11 cellular contexts compared by ENCODE assay signal in the genomic region with DNA sequence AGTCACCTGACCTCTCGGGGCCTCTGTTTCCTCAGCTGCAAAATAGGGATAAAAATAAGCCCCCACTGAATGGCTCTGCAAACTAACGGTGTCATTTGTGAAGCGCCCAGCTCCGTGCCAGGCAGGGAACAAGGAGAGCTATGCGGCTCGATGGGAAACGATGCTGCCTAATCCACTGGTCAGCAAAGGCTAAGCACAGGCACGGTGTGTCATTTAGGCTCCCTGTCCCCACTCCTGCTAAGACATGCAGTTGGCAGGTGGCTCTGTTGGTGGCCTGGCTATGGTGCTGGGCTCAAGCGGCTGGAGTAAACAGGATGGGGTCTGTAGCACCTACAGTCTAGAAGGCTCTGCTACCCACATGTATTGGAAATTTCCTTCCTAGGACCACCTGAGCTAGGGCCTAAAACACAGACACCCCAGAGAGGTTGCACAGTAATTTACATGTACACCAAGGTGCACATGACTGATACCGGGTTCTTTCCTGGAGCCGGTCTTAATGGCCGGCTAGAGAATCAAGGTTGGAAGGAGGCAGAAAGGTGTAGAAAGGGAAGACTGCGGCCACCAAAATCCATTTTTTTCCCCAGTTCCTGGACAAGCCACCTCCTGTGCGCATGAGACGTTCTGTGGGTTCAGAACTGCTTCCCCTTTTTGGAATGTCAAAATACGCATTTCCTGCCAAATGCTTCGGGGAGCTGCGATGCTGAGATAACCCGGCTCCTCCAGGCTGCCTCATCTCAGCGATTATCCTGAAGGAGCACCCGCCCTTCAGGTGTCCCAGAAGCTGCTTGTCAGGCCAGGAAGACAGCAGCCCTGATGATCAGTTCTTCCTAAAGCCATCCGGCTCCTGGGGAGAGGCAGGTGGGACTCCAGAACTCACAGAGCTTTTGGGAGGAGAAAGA. TPM values are rescaled to one million over a fixed set of nuclear protein-coding genes. Genes with fewer than 3 reads are reported as not detected.
DNase-seq lines count a peak whose midpoint lies in the region; ATAC-seq, FAIRE-seq and TF ChIP-seq lines count a peak whose summit lies in the region.
"Had no signal": no experiment of that assay in that cellular context is flagged by ENCODE, and none has a peak within 500 bp of the region (broad histone marks: within the 10 kb centered on the region; RNA-seq: fewer than 3 reads in every experiment).

No MANE protein-coding gene starts in this region.

- no peaks in the 10 kb centered on the region; the same call in 1 of the 2 replicates for H3K36me3 ChIP-seq in BLaER1

- peak; percentile 40 for FAIRE-seq in HTR-8/SVneo (lab: Jason Lieb, UNC)

- H3K36me3 Mint-ChIP-seq in brain = no peaks in the 10 kb centered on the region
- H3K36me3 Mint-ChIP-seq in nephron (ENCODE audit: low read depth) = no peaks in the 10 kb centered on the region

- TF ChIP-seq CTCF in brain (conservative IDR thresholded peaks at IDR 0.05) (no peak), nephron (IDR thresholded peaks at IDR 0.05; ENCODE audit: unreplicated experiment in 3 of 3) (no peak)

- H3K4me1 Mint-ChIP-seq in brain (peaks cover 60% of the 10 kb centered on the region), nephron (peaks cover 49% of the 10 kb centered on the region)

- H3K9me3 Mint-ChIP-seq in brain = peaks cover 0 to 4% (median 0%) of the 10 kb centered on the region in 5 experiments
- H3K9me3 Mint-ChIP-seq in nephron = no peaks in the 10 kb centered on the region

- H3K4me1 ChIP-seq in BLaER1 = peaks cover 97% of the 10 kb centered on the region

- H3K27me3 ChIP-seq in BLaER1 = no peaks in the 10 kb centered on the region

- H3K9me3 ChIP-seq in BLaER1 = no peaks in the 10 kb centered on the region

- peak overlapping the region; percentile 70 for H3K4me3 ChIP-seq in BLaER1

- peak overlapping the region; percentile 88 for H3K9ac ChIP-seq in BLaER1

- peak overlapping the region; percentile 95 for H3K27ac ChIP-seq in BLaER1

- peak overlapping the region; percentile 94 for H3K4me2 ChIP-seq in BLaER1

- DNase-seq in HTR-8/SVneo (ENCODE audit: insufficient read length, low spot score) (no peak), A172 (ENCODE audit: low spot score) (no peak), NCI-H748 (lab: John Stamatoyannopoulos, UW; ENCODE audit: unreplicated experiment) (no peak)
- DNase-seq: DMS79; effector memory CD4-positive, alpha-beta T cell had no signal

- peak overlapping the region in 3 of 5 experiments; percentile 66 to 82 (median 73) for H3K27ac Mint-ChIP-seq in brain
- no peak overlapping the region for H3K27ac Mint-ChIP-seq in nephron

- peak overlapping the region in 2 of 5 experiments; percentile 52 to 56 for H3K4me3 Mint-ChIP-seq in brain
- peak overlapping the region in 2 of 3 experiments; percentile 43 to 47 for H3K4me3 Mint-ChIP-seq in nephron

- no peaks in the 10 kb centered on the region for H4K20me1 ChIP-seq in BLaER1

- ATAC-seq in GM18867 (IDR thresholded peaks at IDR 0.05; ENCODE audit: unreplicated experiment) (no peak), GM21360 (IDR thresholded peaks at IDR 0.05; ENCODE audit: unreplicated experiment) (no peak)

- H3K27me3 Mint-ChIP-seq in brain = peaks cover 5% of the 10 kb centered on the region
- peaks cover 13% of the 10 kb centered on the region for H3K27me3 Mint-ChIP-seq in nephron (ENCODE audit: low read depth)

RNA-seq across cellular contexts. Expression of gene CACNA2D4, which starts 1.0 kb away (rescaled TPM):
- not detected for polyA plus RNA-seq in brain (ENCODE audit: insufficient read depth, low read depth, low replicate concordance)
- total RNA-seq in A172 (2014; rRNA removed; shearing (Covaris generic)) = not detected in 2 replicates
- total RNA-seq: NCI-H460 had no signal

Comparison
In these comparisons a context has a peak if more than half of its experiments do, and no peak if none do; other contexts are left out.
1. H3K27ac Mint-ChIP-seq: peak in brain (3 of 5); none in nephron (0 of 3).